8 cellular contexts compared by ENCODE assay signal in the genomic region with DNA sequence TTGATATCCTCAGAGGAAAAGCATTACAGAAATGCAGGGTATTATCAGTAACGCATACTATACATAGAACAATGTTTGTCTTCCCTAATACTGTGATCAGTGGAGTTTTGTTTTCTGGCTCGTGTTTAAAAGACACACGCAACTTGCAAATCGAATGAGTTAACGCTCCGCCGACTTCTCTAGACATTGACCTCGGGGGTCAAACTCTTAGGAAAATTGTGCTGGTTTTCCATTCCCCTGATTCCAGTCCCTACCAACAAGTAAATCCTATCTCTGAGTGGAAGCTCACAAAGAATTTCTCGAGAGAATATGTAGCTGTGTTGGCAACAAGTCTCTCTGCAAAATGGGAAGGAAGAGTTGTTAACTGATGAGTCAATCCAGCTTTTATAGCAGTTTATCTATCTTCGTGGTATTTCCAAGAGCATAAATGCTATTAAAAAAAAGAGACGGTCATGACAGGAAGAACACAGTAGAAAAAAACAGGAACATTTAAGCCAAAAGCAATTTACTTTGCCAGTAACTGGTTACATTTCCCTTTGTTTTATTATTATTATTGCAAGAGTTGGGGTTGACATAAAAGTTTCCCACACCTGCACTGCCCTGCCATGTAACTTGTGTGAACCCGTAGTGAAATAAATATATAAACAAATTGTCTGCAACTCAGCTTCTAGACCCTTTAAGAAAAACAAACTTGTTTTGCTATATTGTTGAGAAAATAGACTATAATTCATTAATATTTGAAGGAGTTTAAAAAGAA.
DNase-seq lines count a peak whose midpoint lies in the region; ATAC-seq, FAIRE-seq and TF ChIP-seq lines count a peak whose summit lies in the region.

No MANE protein-coding gene starts in this region.

- H3K4me3 Mint-ChIP-seq in memory B cell (peak overlapping the region; percentile 85), endothelial cell (ENCODE audit: unreplicated experiment) (no peak overlapping the region)

- H3K4me1 ChIP-seq in BE2C, result peaks cover 36% of the 10 kb centered on the region

- no peak for TF ChIP-seq POLR2A in NB4 (IDR thresholded peaks at IDR 0.05; ENCODE audit: extremely low read depth, insufficient read length)

- ATAC-seq in memory B cell (ENCODE audit: low read depth) (peak; percentile 1), HG02642 (IDR thresholded peaks at IDR 0.05; ENCODE audit: poor library complexity, unreplicated experiment) (no peak)

- H3K4me1 Mint-ChIP-seq in memory B cell (peaks cover 78% of the 10 kb centered on the region), endothelial cell (ENCODE audit: unreplicated experiment) (peaks cover 20% of the 10 kb centered on the region)

- H3K4me3 ChIP-seq in NB4 (ENCODE audit: low read depth, low read length) (no peak overlapping the region), bronchial epithelial cell (ENCODE audit: low read depth, low read length) (no peak overlapping the region), BE2C (ENCODE audit: low read depth, low read length) (no peak overlapping the region)

- H3K9me3 ChIP-seq in BE2C, result no peaks in the 10 kb centered on the region

- H3K9me3 Mint-ChIP-seq in memory B cell (no peaks in the 10 kb centered on the region), endothelial cell (ENCODE audit: unreplicated experiment) (no peaks in the 10 kb centered on the region)

- H3K27me3 Mint-ChIP-seq in memory B cell (no peaks in the 10 kb centered on the region), endothelial cell (ENCODE audit: unreplicated experiment) (no peaks in the 10 kb centered on the region)

- H3K36me3 ChIP-seq in bronchial epithelial cell (ENCODE audit: control insufficient read depth, insufficient read depth, low read length), result no peaks in the 10 kb centered on the region
- H3K36me3 ChIP-seq in BE2C, result no peaks in the 10 kb centered on the region

- peak overlapping the region; percentile 96 for H3K27ac Mint-ChIP-seq in memory B cell
- H3K27ac Mint-ChIP-seq in endothelial cell (ENCODE audit: unreplicated experiment), result no peak overlapping the region

- FAIRE-seq in bronchial epithelial cell (lab: Jason Lieb, UNC) (no peak), urothelium cell line (lab: Jason Lieb, UNC) (no peak)

- peaks cover 8% of the 10 kb centered on the region for H3K36me3 Mint-ChIP-seq in memory B cell
- H3K36me3 Mint-ChIP-seq in endothelial cell (ENCODE audit: low read depth, unreplicated experiment), result no peaks in the 10 kb centered on the region

- peak; percentile 39 for DNase-seq in Daoy (ENCODE audit: low read depth)
- DNase-seq in NB4 (ENCODE audit: low read depth), result peak; percentile 66
- DNase-seq in bronchial epithelial cell (ENCODE audit: low read depth), result peak; percentile 54
- DNase-seq in memory B cell (ENCODE audit: low spot score in 2 of 2), result no peak
- peak; percentile 66 for DNase-seq in urothelium cell line (ENCODE audit: low spot score)
- no peak for DNase-seq in endothelial cell (ENCODE audit: low spot score)
- DNase-seq in BE2C, result no peak

- TF ChIP-seq CTCF in NB4 (IDR thresholded peaks at IDR 0.05; ENCODE audit: low read depth, low read length), result no peak
- no peak for TF ChIP-seq CTCF in bronchial epithelial cell (IDR thresholded peaks at IDR 0.05; ENCODE audit: insufficient read depth, low read length, severe bottlenecking)
- no peak for TF ChIP-seq CTCF in endothelial cell (IDR thresholded peaks at IDR 0.05; ENCODE audit: unreplicated experiment)
- TF ChIP-seq CTCF in BE2C (IDR thresholded peaks at IDR 0.05; ENCODE audit: low read depth, low read length), result no peak

- H3K27me3 ChIP-seq in bronchial epithelial cell (ENCODE audit: control insufficient read depth, insufficient read depth, low read length) (no peaks in the 10 kb centered on the region), BE2C (no peaks in the 10 kb centered on the region)

Comparison
In these comparisons a context has a peak if more than half of its experiments do, and no peak if none do; other contexts are left out.
1. DNase-seq: peak in Daoy (single experiment), NB4 (single experiment), bronchial epithelial cell (single experiment) and urothelium cell line (single experiment); none in memory B cell (0 of 2), endothelial cell (single experiment) and BE2C (single experiment).